In the genomic region with DNA sequence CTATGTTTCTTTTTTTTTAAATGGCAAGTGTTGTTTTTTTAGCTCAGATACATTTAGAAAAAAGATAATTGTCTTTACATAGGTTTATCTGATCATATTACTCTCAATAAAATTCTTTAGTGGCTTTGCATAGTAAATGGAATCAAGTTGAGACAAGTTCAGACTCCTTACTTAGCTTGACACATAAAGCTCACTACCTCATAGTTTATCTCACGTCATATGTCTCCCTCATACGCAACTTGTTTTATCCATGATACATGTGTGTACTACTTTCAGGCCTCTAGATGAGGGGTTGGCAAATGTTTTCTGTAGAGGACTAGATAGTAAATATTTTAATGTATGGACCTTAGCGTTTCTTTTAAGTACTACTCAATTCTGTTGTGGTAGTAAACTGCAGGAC, we compare ENCODE assay signal across 24 cellular contexts.
"Had no signal": no experiment of that assay in that cellular context is flagged by ENCODE, and none has a peak within 500 bp of the region (broad histone marks: within the 10 kb centered on the region; RNA-seq: fewer than 3 reads in every experiment).

No MANE protein-coding gene starts in this region.

- H3K27ac ChIP-seq: cardiac muscle cell, hepatocyte, sigmoid colon, uterus had no signal

- H3K4me1 ChIP-seq: sigmoid colon, uterus had no signal

- FAIRE-seq: TTC549 had no signal

- ATAC-seq: natural killer cell treated with Interleukin-12 subunit alpha and Interleukin-12 subunit beta and Interleukin-15 and Interleukin-18, amount 100 ng/mL, for 72 hours; stimulated activated naive B cell treated with anti-CD40 and anti-IgM and Interleukin-4, amounts not matched to agents 10 μg/mL and 1 μg/mL and 100 μg/mL, for 72 hours; WTC11 had no signal

- DNase-seq: activated CD4-positive, alpha-beta T cell treated with anti-CD3 and anti-CD28 coated beads, Interleukin-2, amount 50 U/mL, for 48 hours; activated effector memory CD4-positive, alpha-beta T cell treated with Interleukin-2 at 50 U/mL for 16 hours; activated naive CD4-positive, alpha-beta T cell treated with anti-CD3 and anti-CD28 coated beads for 36 hours; activated naive CD8-positive, alpha-beta T cell treated with anti-CD3 and anti-CD28 coated beads, Interleukin-2, amount 10 ng/mL, durations not matched to agents 7 days and 5 days; activated T-cell treated with anti-CD3 and anti-CD28 coated beads, Interleukin-2, amount 50 U/mL, for 48 hours; amniotic stem cell; cortex of kidney; foreskin melanocyte; immature natural killer cell; kidney glomerular epithelial cell; left ventricle myocardium inferior; retina; sigmoid colon; stimulated activated CD4-positive, alpha-beta T cell treated with anti-CD3 and anti-CD28 coated beads, Interleukin-15, amount 100 ng/mL, for 24 hours; stimulated activated CD8-positive, alpha-beta memory T cell treated with anti-CD3 and anti-CD28 coated beads, Interleukin-4, amount 100 ng/mL, for 48 hours; stimulated activated naive B cell treated with anti-CD40 and anti-IgM and Interleukin-4, amounts not matched to agents 10 μg/mL and 1 μg/mL and 100 μg/mL, for 72 hours; trophoblast cell; uterus had no signal

- H3K4me2 ChIP-seq: hepatocyte, smooth muscle cell had no signal

- H2AFZ ChIP-seq: hepatocyte had no signal

- H3K4me3 ChIP-seq: cardiac muscle cell, hepatocyte, left ventricle myocardium inferior, sigmoid colon, smooth muscle cell, uterus had no signal

- H3K27me3 ChIP-seq: cardiac muscle cell, hepatocyte, sigmoid colon, uterus had no signal

- H3K36me3 ChIP-seq: cardiac muscle cell, left ventricle myocardium inferior, sigmoid colon, uterus had no signal

- H3K9me3 ChIP-seq: left ventricle myocardium inferior, sigmoid colon, uterus had no signal
